2 cellular contexts compared by ENCODE assay signal in genomic region chr12:79597910-79598309, GRCh38.
TF ChIP-seq lines count a peak whose summit lies in the region.

No MANE protein-coding gene starts in this region.

TF ChIP-seq in GM23338, 12 proteins besides CTCF, POLR2A, EP300 and RAD21:
- TF ChIP-seq ZNF462 (CRISPR knock-in tag; IDR thresholded peaks at IDR 0.05), result no peak
- no peak for TF ChIP-seq ZNF114 (CRISPR knock-in tag; IDR thresholded peaks at IDR 0.05)
- TF ChIP-seq ETS1 (IDR thresholded peaks at IDR 0.05), result no peak
- TF ChIP-seq CREB1 (CRISPR knock-in tag; IDR thresholded peaks at IDR 0.05; ENCODE audit: low read depth), result no peak
- TF ChIP-seq POLR2AphosphoS5 (IDR thresholded peaks at IDR 0.05; ENCODE audit: low read depth), result no peak
- TF ChIP-seq EZH2 (IDR thresholded peaks at IDR 0.05; ENCODE audit: low read depth, unreplicated experiment), result no peak
- TF ChIP-seq NANOG (IDR thresholded peaks at IDR 0.05; ENCODE audit: borderline replicate concordance), result no peak
- TF ChIP-seq EZH2phosphoT487 (IDR thresholded peaks at IDR 0.05; ENCODE audit: unreplicated experiment), result no peak
- no peak for TF ChIP-seq STAT1 (IDR thresholded peaks at IDR 0.05; ENCODE audit: unreplicated experiment)
- no peak for TF ChIP-seq ZNF331 (CRISPR knock-in tag; IDR thresholded peaks at IDR 0.05; ENCODE audit: low read depth)

TF ChIP-seq in H1, 55 proteins besides CTCF, POLR2A, EP300 and RAD21:
- peak; percentile 14; the same call in 1 of the 2 replicates for TF ChIP-seq POLR2AphosphoS5 (IDR thresholded peaks at IDR 0.05; ENCODE audit: low read depth, low read length)
- no peak for TF ChIP-seq TCF12 (IDR thresholded peaks at IDR 0.05; ENCODE audit: low read depth, low read length)
